8 cellular contexts compared by ENCODE assay signal in genomic region chr15:76345880-76346665, GRCh38. TPM values are rescaled to one million over a fixed set of nuclear protein-coding genes. Genes with fewer than 3 reads are reported as not detected.
DNase-seq lines count a peak whose midpoint lies in the region; ATAC-seq lines count a peak whose summit lies in the region.

No MANE protein-coding gene starts in this region.

- peaks cover 100% of the 10 kb centered on the region for H3K27me3 ChIP-seq in iPS-18a (ENCODE audit: control insufficient read depth, insufficient read depth, low read length)

- peaks cover 31% of the 10 kb centered on the region for H3K4me1 Mint-ChIP-seq in activated naive CD4-positive, alpha-beta T cell treated with anti-CD3 and anti-CD28 coated beads, Interleukin-2, amount 10 ng/mL, durations not matched to agents 7 days and 5 days
- H3K4me1 Mint-ChIP-seq in activated CD8-positive, alpha-beta T cell treated with anti-CD3 and anti-CD28 coated beads, Interleukin-2, amount 10 ng/mL, durations not matched to agents 7 days and 5 days (ENCODE audit: low read depth): peaks cover 28% of the 10 kb centered on the region

- peak overlapping the region; percentile 53 for H3K4me3 Mint-ChIP-seq in activated naive CD4-positive, alpha-beta T cell treated with anti-CD3 and anti-CD28 coated beads, Interleukin-2, amount 10 ng/mL, durations not matched to agents 7 days and 5 days
- peak overlapping the region; percentile 40 for H3K4me3 Mint-ChIP-seq in activated CD8-positive, alpha-beta T cell treated with anti-CD3 and anti-CD28 coated beads, Interleukin-2, amount 10 ng/mL, durations not matched to agents 7 days and 5 days

- H3K36me3 ChIP-seq in iPS-18a (ENCODE audit: control insufficient read depth, low read depth, low read length): no peaks in the 10 kb centered on the region

- no peak overlapping the region for H3K27ac ChIP-seq in iPS-18a (ENCODE audit: low read length)

- H3K4me3 ChIP-seq in iPS-18a (ENCODE audit: low read length): peak overlapping the region; percentile 68

- peaks cover 80% of the 10 kb centered on the region for H3K27me3 Mint-ChIP-seq in activated naive CD4-positive, alpha-beta T cell treated with anti-CD3 and anti-CD28 coated beads, Interleukin-2, amount 10 ng/mL, durations not matched to agents 7 days and 5 days
- peaks cover 54% of the 10 kb centered on the region for H3K27me3 Mint-ChIP-seq in activated CD8-positive, alpha-beta T cell treated with anti-CD3 and anti-CD28 coated beads, Interleukin-2, amount 10 ng/mL, durations not matched to agents 7 days and 5 days (ENCODE audit: low read depth)

- peaks cover 4% of the 10 kb centered on the region for H3K9me3 ChIP-seq in iPS-18a (ENCODE audit: control insufficient read depth, low read depth, low read length)

- no peak overlapping the region for H3K9ac ChIP-seq in iPS-18a (ENCODE audit: low read length)

- H3K4me1 ChIP-seq in iPS-18a (ENCODE audit: control insufficient read depth, low read depth, low read length): peaks cover 18% of the 10 kb centered on the region

- CTCF ChIA-PET in activated naive CD4-positive, alpha-beta T cell treated with anti-CD3 and anti-CD28 coated beads, Interleukin-2, amount 10 ng/mL, durations not matched to agents 7 days and 5 days (lab: Charles Lee): interaction anchor here (0.9 to 1.4 kb wide), 2 partner anchors 12 to 111 kb away, joined by 3 read pairs; no protein-coding TSS in a partner anchor
- CTCF ChIA-PET in activated CD8-positive, alpha-beta T cell treated with anti-CD3 and anti-CD28 coated beads, Interleukin-2, amount 10 ng/mL, durations not matched to agents 7 days and 5 days (lab: Charles Lee): interaction anchor here (1.4 to 1.5 kb wide), 2 partner anchors 13 to 161 kb away, joined by 3 to 5 read pairs; no protein-coding TSS in a partner anchor

- H3K36me3 Mint-ChIP-seq in activated naive CD4-positive, alpha-beta T cell treated with anti-CD3 and anti-CD28 coated beads, Interleukin-2, amount 10 ng/mL, durations not matched to agents 7 days and 5 days: peaks cover 16% of the 10 kb centered on the region
- H3K36me3 Mint-ChIP-seq in activated CD8-positive, alpha-beta T cell treated with anti-CD3 and anti-CD28 coated beads, Interleukin-2, amount 10 ng/mL, durations not matched to agents 7 days and 5 days (ENCODE audit: low read depth): peaks cover 7% of the 10 kb centered on the region

- peak; percentile 35 for DNase-seq in activated naive CD4-positive, alpha-beta T cell treated with anti-CD3 and anti-CD28 coated beads, Interleukin-2, amount 10 ng/mL, durations not matched to agents 7 days and 5 days
- DNase-seq in activated naive CD4-positive, alpha-beta T cell treated with anti-CD3 and anti-CD28 coated beads, Interleukin-2, amount 50 U/mL, for 16 hours: no peak
- DNase-seq in activated CD8-positive, alpha-beta T cell treated with anti-CD3 and anti-CD28 coated beads, Interleukin-2, amount 10 ng/mL, durations not matched to agents 7 days and 5 days: no peak
- peak; percentile 27 for DNase-seq in stimulated activated naive CD8-positive, alpha-beta T cell treated with anti-CD3 and anti-CD28 coated beads, Interleukin-15, Interleukin-2, amounts not matched to agents 100 U/mL and 50 U/mL, for 24 hours
- DNase-seq in NCI-H187 treated with DMSO at 0.1 percent for 48 hours (lab: John Stamatoyannopoulos, UW) (no peak), SW 1271 (lab: John Stamatoyannopoulos, UW) (no peak)

- no peak overlapping the region for H3K27ac Mint-ChIP-seq in activated naive CD4-positive, alpha-beta T cell treated with anti-CD3 and anti-CD28 coated beads, Interleukin-2, amount 10 ng/mL, durations not matched to agents 7 days and 5 days
- no peak overlapping the region for H3K27ac Mint-ChIP-seq in activated CD8-positive, alpha-beta T cell treated with anti-CD3 and anti-CD28 coated beads, Interleukin-2, amount 10 ng/mL, durations not matched to agents 7 days and 5 days

- POLR2A ChIA-PET in activated CD8-positive, alpha-beta T cell treated with anti-CD3 and anti-CD28 coated beads, Interleukin-2, amount 10 ng/mL, durations not matched to agents 7 days and 5 days (lab: Charles Lee): interaction anchor here (1.5 kb wide), 1 partner anchor 9 kb away, joined by 3 read pairs; no protein-coding TSS in a partner anchor

- peak; percentile 42 for ATAC-seq in activated CD8-positive, alpha-beta T cell treated with anti-CD3 and anti-CD28 coated beads, Interleukin-2, amount 10 ng/mL, durations not matched to agents 7 days and 5 days
- peak; percentile 29 for ATAC-seq in stimulated activated naive CD8-positive, alpha-beta T cell treated with anti-CD3 and anti-CD28 coated beads, Interleukin-15, Interleukin-2, amounts not matched to agents 100 U/mL and 50 U/mL, for 24 hours
- no peak for ATAC-seq in GM18907 (IDR thresholded peaks at IDR 0.05; ENCODE audit: unreplicated experiment)

- no peaks in the 10 kb centered on the region for H3K9me3 Mint-ChIP-seq in activated naive CD4-positive, alpha-beta T cell treated with anti-CD3 and anti-CD28 coated beads, Interleukin-2, amount 10 ng/mL, durations not matched to agents 7 days and 5 days
- no peaks in the 10 kb centered on the region for H3K9me3 Mint-ChIP-seq in activated CD8-positive, alpha-beta T cell treated with anti-CD3 and anti-CD28 coated beads, Interleukin-2, amount 10 ng/mL, durations not matched to agents 7 days and 5 days (ENCODE audit: insufficient read depth)

RNA-seq across cellular contexts. Expression of gene ISL2, which starts 9.5 kb away (rescaled TPM):
- total RNA-seq in activated CD8-positive, alpha-beta T cell treated with anti-CD3 and anti-CD28 coated beads, Interleukin-2, amount 10 ng/mL, durations not matched to agents 7 days and 5 days: under 1 TPM; 0.32 to 0.37 TPM

RNA-seq across cellular contexts. Expression of gene ETFA, which starts 34.8 kb away (rescaled TPM):
- 100 to 1,000 TPM; 108 to 111 TPM for total RNA-seq in activated CD8-positive, alpha-beta T cell treated with anti-CD3 and anti-CD28 coated beads, Interleukin-2, amount 10 ng/mL, durations not matched to agents 7 days and 5 days

Comparison
In these comparisons a context has a peak if more than half of its experiments do, and no peak if none do; other contexts are left out.
1. DNase-seq: peak in activated naive CD4-positive, alpha-beta T cell treated with anti-CD3 and anti-CD28 coated beads, Interleukin-2, amount 10 ng/mL, durations not matched to agents 7 days and 5 days (single experiment) and stimulated activated naive CD8-positive, alpha-beta T cell treated with anti-CD3 and anti-CD28 coated beads, Interleukin-15, Interleukin-2, amounts not matched to agents 100 U/mL and 50 U/mL, for 24 hours (single experiment); none in activated naive CD4-positive, alpha-beta T cell treated with anti-CD3 and anti-CD28 coated beads, Interleukin-2, amount 50 U/mL, for 16 hours (single experiment), activated CD8-positive, alpha-beta T cell treated with anti-CD3 and anti-CD28 coated beads, Interleukin-2, amount 10 ng/mL, durations not matched to agents 7 days and 5 days (single experiment), NCI-H187 treated with DMSO at 0.1 percent for 48 hours (single experiment) and SW 1271 (0 of 2).